21 cellular contexts compared by ENCODE assay signal in the genomic region with DNA sequence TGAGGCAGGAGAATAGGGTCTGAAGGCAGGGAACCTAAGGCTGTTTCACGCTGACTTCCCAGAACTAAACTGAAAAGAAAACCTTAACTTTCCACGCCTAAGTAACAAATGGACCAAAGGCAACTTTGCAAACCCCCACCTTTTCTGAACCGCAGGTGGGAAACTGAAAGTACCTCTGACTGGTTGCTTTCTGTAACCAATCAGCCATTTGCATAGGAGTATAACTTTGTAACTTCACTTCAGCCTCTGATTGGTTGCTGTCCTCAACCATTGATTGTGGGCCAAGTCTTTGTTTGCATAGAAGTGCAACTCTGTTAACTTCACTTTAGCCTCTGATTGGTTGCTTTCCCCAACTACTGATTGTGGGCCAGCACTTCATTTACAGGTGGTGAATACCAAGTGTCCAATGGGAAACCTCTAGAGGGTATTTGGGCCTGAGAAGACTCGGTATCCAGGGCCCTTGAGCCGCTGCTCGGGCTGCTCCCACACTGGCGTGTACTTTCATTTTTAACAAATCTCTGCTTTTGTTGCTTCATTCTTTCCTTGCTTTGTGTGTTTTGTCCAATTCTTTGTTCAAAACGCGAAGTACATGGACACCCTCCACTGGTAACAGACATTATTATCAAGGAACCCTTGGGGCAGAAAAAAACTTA.
DNase-seq lines count a peak whose midpoint lies in the region; ATAC-seq and TF ChIP-seq lines count a peak whose summit lies in the region.
"Had no signal": no experiment of that assay in that cellular context is flagged by ENCODE, and none has a peak within 500 bp of the region (broad histone marks: within the 10 kb centered on the region; RNA-seq: fewer than 3 reads in every experiment).

No MANE protein-coding gene starts in this region.

- peak; percentile 9 for DNase-seq in NCI-H1048 (lab: John Stamatoyannopoulos, UW)
- no peak for DNase-seq in chondrocyte (ENCODE audit: low spot score)
- no peak for DNase-seq in osteocyte (ENCODE audit: extremely low spot score, unreplicated experiment)
- DNase-seq in effector memory CD8-positive, alpha-beta T cell: no peak
- no peak for DNase-seq in NCI-H2227 treated with DMSO at 0.1 percent for 48 hours (lab: John Stamatoyannopoulos, UW)
- DNase-seq: ACHN; Caco-2; CD4-positive, alpha-beta T cell; DMS 273 treated with DMSO at 0.1 percent for 48 hours; DND-41; H7; Karpas-422; NCI-H1436; NCI-H187 treated with DMSO at 0.1 percent for 48 hours; NCI-H2107; NCI-H69 had no signal

- H3K27me3 Mint-ChIP-seq in chondrocyte (ENCODE audit: low read depth) (no peaks in the 10 kb centered on the region), osteocyte (ENCODE audit: unreplicated experiment) (no peaks in the 10 kb centered on the region)
- H3K27me3 Mint-ChIP-seq in effector memory CD8-positive, alpha-beta T cell: peaks cover 21 to 22% of the 10 kb centered on the region in 2 donors
- H3K27me3 Mint-ChIP-seq: CD4-positive, alpha-beta T cell; IgD-negative memory B cell had no signal

- H3K4me3 Mint-ChIP-seq in chondrocyte (ENCODE audit: unreplicated experiment) (no peak overlapping the region), osteocyte (ENCODE audit: unreplicated experiment) (no peak overlapping the region)
- no peak overlapping the region for H3K4me3 Mint-ChIP-seq in effector memory CD8-positive, alpha-beta T cell
- H3K4me3 Mint-ChIP-seq: CD4-positive, alpha-beta T cell; IgD-negative memory B cell had no signal

- peak overlapping the region; percentile 45 for H3K27ac Mint-ChIP-seq in chondrocyte (ENCODE audit: unreplicated experiment)
- H3K27ac Mint-ChIP-seq in osteocyte (ENCODE audit: unreplicated experiment): peak overlapping the region; percentile 80
- no peak overlapping the region for H3K27ac Mint-ChIP-seq in effector memory CD8-positive, alpha-beta T cell
- H3K27ac Mint-ChIP-seq: CD4-positive, alpha-beta T cell; IgD-negative memory B cell had no signal

- H3K36me3 Mint-ChIP-seq in chondrocyte (ENCODE audit: low read depth) (peaks cover 36% of the 10 kb centered on the region), osteocyte (ENCODE audit: unreplicated experiment) (peaks cover 67% of the 10 kb centered on the region)
- no peaks in the 10 kb centered on the region for H3K36me3 Mint-ChIP-seq in effector memory CD8-positive, alpha-beta T cell (ENCODE audit: insufficient read depth)

- peaks cover 47% of the 10 kb centered on the region for H3K4me1 Mint-ChIP-seq in chondrocyte (ENCODE audit: low read depth)
- peaks cover 43% of the 10 kb centered on the region for H3K4me1 Mint-ChIP-seq in osteocyte (ENCODE audit: unreplicated experiment)
- H3K4me1 Mint-ChIP-seq in effector memory CD8-positive, alpha-beta T cell (ENCODE audit: low read depth in 2 of 2): no peaks in the 10 kb centered on the region
- H3K4me1 Mint-ChIP-seq: IgD-negative memory B cell had no signal

- TF ChIP-seq CTCF in chondrocyte (IDR thresholded peaks at IDR 0.05) (no peak), osteocyte (IDR thresholded peaks at IDR 0.05) (no peak)

- H3K9me3 Mint-ChIP-seq in chondrocyte (ENCODE audit: low read depth): no peaks in the 10 kb centered on the region
- H3K9me3 Mint-ChIP-seq in osteocyte (ENCODE audit: unreplicated experiment): no peaks in the 10 kb centered on the region
- H3K9me3 Mint-ChIP-seq in effector memory CD8-positive, alpha-beta T cell: no peaks in the 10 kb centered on the region
- H3K9me3 Mint-ChIP-seq: CD4-positive, alpha-beta T cell had no signal

- peak; percentile 79 for ATAC-seq in HG02798 (IDR thresholded peaks at IDR 0.05; ENCODE audit: poor library complexity, unreplicated experiment)
- no peak for ATAC-seq in HG02970 (IDR thresholded peaks at IDR 0.05; ENCODE audit: low FRiP score, unreplicated experiment)
- ATAC-seq in effector memory CD8-positive, alpha-beta T cell (replicated peaks): no peak
- ATAC-seq: Panc1, SK-N-SH treated with all-trans-retinoic acid at 6 μM for 48 hours had no signal

Comparison
In these comparisons a context has a peak if more than half of its experiments do, and no peak if none do; other contexts are left out.
1. H3K27ac Mint-ChIP-seq: peak in chondrocyte (single experiment) and osteocyte (single experiment); none in effector memory CD8-positive, alpha-beta T cell (0 of 2).